ENCODE assay signal across 9 cellular contexts in genomic region chr9:88535226-88535931, GRCh38. TPM values are rescaled to one million over a fixed set of nuclear protein-coding genes. Genes with fewer than 3 reads are reported as not detected.
A peak's percentile ranks its signal among the peaks of the same experiment; 100 is the strongest.
DNase-seq lines count a peak whose midpoint lies in the region; TF ChIP-seq lines count a peak whose summit lies in the region.
"Had no signal": no experiment of that assay in that cellular context is flagged by ENCODE, and none has a peak within 500 bp of the region (broad histone marks: within the 10 kb centered on the region; RNA-seq: fewer than 3 reads in every experiment).

No MANE protein-coding gene starts in this region.

- H3K4me1 ChIP-seq in iPS DF 6.9 (ENCODE audit: control insufficient read depth, insufficient read depth, low read length) (no peaks in the 10 kb centered on the region), smooth muscle cell (ENCODE audit: low read depth) (peaks cover 10% of the 10 kb centered on the region), Karpas-422 (ENCODE audit: low read length) (peaks cover 14% of the 10 kb centered on the region)

- intact Hi-C loops in activated naive CD4-positive, alpha-beta T cell treated with anti-CD3 and anti-CD28 coated beads for 36 hours (cut with micrococcal nuclease), result loop anchor here (2.0 to 10.0 kb wide), 2 partner anchors 147 to 221 kb away; partner anchors contain the start of gene SPIN1

- peaks cover 30% of the 10 kb centered on the region for H3F3A ChIP-seq in smooth muscle cell (ENCODE audit: low read depth)

- H3K4me3 Mint-ChIP-seq in activated naive CD4-positive, alpha-beta T cell treated with anti-CD3 and anti-CD28 coated beads for 36 hours, result peak overlapping the region; percentile 55

- H4K20me1 ChIP-seq in smooth muscle cell (ENCODE audit: low read depth) (no peaks in the 10 kb centered on the region), Karpas-422 (ENCODE audit: insufficient read depth, low read depth, low read length) (no peaks in the 10 kb centered on the region)

- H3K9me3 ChIP-seq in iPS DF 6.9 (ENCODE audit: control insufficient read depth, insufficient read depth, low read length) (no peaks in the 10 kb centered on the region), smooth muscle cell (replicated peaks; ENCODE audit: low read depth) (no peaks in the 10 kb centered on the region), Karpas-422 (ENCODE audit: low read length) (no peaks in the 10 kb centered on the region)

- H3K27ac Mint-ChIP-seq in activated naive CD4-positive, alpha-beta T cell treated with anti-CD3 and anti-CD28 coated beads for 36 hours, result no peak overlapping the region
- H3K27ac Mint-ChIP-seq: CD4-positive, CD25-positive, alpha-beta regulatory T cell had no signal

- CTCF ChIA-PET in activated naive CD4-positive, alpha-beta T cell treated with anti-CD3 and anti-CD28 coated beads for 36 hours (lab: Charles Lee), result no interaction called here

- H3K79me2 ChIP-seq in smooth muscle cell (ENCODE audit: low read depth) (no peaks in the 10 kb centered on the region), Karpas-422 (ENCODE audit: low read length) (no peaks in the 10 kb centered on the region)

- H3K4me2 ChIP-seq in smooth muscle cell, result peak overlapping the region; percentile 90
- H3K4me2 ChIP-seq in Karpas-422 (ENCODE audit: low read depth, low read length, poor library complexity, severe bottlenecking), result no peak overlapping the region

- peak in 2 of 3 experiments; percentile 40 to 55 for DNase-seq in NCI-H1417 (lab: John Stamatoyannopoulos, UW)
- no peak for DNase-seq in NCI-H1417 treated with DMSO at 0.1 percent for 48 hours (lab: John Stamatoyannopoulos, UW)
- DNase-seq in activated naive CD4-positive, alpha-beta T cell treated with anti-CD3 and anti-CD28 coated beads for 36 hours, result peak; percentile 12
- no peak for DNase-seq in iPS DF 6.9 (ENCODE audit: low read depth, low spot score)
- no peak for DNase-seq in smooth muscle cell (lab: John Stamatoyannopoulos, UW; ENCODE audit: unreplicated experiment)
- DNase-seq in HCEC 1CT, result no peak
- DNase-seq in NCI-H1048 (lab: John Stamatoyannopoulos, UW), result no peak
- no peak for DNase-seq in Karpas-422

- TF ChIP-seq CTCF in smooth muscle cell (IDR thresholded peaks at IDR 0.05; ENCODE audit: borderline replicate concordance, insufficient read depth, poor library complexity, severe bottlenecking), result no peak

- peak overlapping the region; percentile 55 for H3K4me3 ChIP-seq in iPS DF 6.9 (ENCODE audit: low read length)
- H3K4me3 ChIP-seq in smooth muscle cell, result peak overlapping the region; percentile 52
- H3K4me3 ChIP-seq in Karpas-422 (ENCODE audit: low read length), result no peak overlapping the region

- no CpG with 5 or more reads among the region's 67 CpGs for WGBS in iPS DF 6.9 (ENCODE audit: insufficient coverage, insufficient read length)
- WGBS in smooth muscle cell (ENCODE audit: low lambda C conversion rate), result 6% methylated on average over 53 of the region's 67 CpGs

- H3K36me3 Mint-ChIP-seq in activated naive CD4-positive, alpha-beta T cell treated with anti-CD3 and anti-CD28 coated beads for 36 hours (ENCODE audit: low read depth), result peaks cover 1% of the 10 kb centered on the region
- H3K36me3 Mint-ChIP-seq: CD4-positive, CD25-positive, alpha-beta regulatory T cell had no signal

- peak overlapping the region; percentile 76 for H2AFZ ChIP-seq in smooth muscle cell (ENCODE audit: low read depth)
- H2AFZ ChIP-seq in Karpas-422 (ENCODE audit: low read length), result no peak overlapping the region

- H3K9ac ChIP-seq in smooth muscle cell (ENCODE audit: low read depth) (no peak overlapping the region), Karpas-422 (ENCODE audit: low read length) (no peak overlapping the region)

- H3K9me3 Mint-ChIP-seq in activated naive CD4-positive, alpha-beta T cell treated with anti-CD3 and anti-CD28 coated beads for 36 hours, result no peaks in the 10 kb centered on the region

- no peaks in the 10 kb centered on the region for H3K36me3 ChIP-seq in iPS DF 6.9 (ENCODE audit: control insufficient read depth, insufficient read depth, low read length)
- no peaks in the 10 kb centered on the region for H3K36me3 ChIP-seq in smooth muscle cell (ENCODE audit: low read depth)
- no peaks in the 10 kb centered on the region for H3K36me3 ChIP-seq in Karpas-422 (ENCODE audit: insufficient read depth, low read length)

- H3K27me3 Mint-ChIP-seq in activated naive CD4-positive, alpha-beta T cell treated with anti-CD3 and anti-CD28 coated beads for 36 hours (ENCODE audit: low read depth), result peaks cover 33% of the 10 kb centered on the region

- no peaks in the 10 kb centered on the region; the same call in 1 of the 2 replicates for H3K27me3 ChIP-seq in iPS DF 6.9 (ENCODE audit: control insufficient read depth, insufficient read depth, low read length)
- H3K27me3 ChIP-seq in smooth muscle cell (ENCODE audit: low read depth), result no peaks in the 10 kb centered on the region
- no peaks in the 10 kb centered on the region for H3K27me3 ChIP-seq in Karpas-422 (ENCODE audit: low read length)

- no peaks in the 10 kb centered on the region for H3K9me2 ChIP-seq in Karpas-422 (replicated peaks; ENCODE audit: insufficient read depth, low read length)

- H3K27ac ChIP-seq in iPS DF 6.9 (ENCODE audit: low read length) (no peak overlapping the region), smooth muscle cell (ENCODE audit: low read depth) (no peak overlapping the region), Karpas-422 (ENCODE audit: low read length) (no peak overlapping the region)

- peaks cover 24% of the 10 kb centered on the region for H3K4me1 Mint-ChIP-seq in activated naive CD4-positive, alpha-beta T cell treated with anti-CD3 and anti-CD28 coated beads for 36 hours (ENCODE audit: low read depth)

RNA-seq across cellular contexts. Expression of gene NXNL2, which starts 0.4 kb away (rescaled TPM):
- not detected for total RNA-seq in activated naive CD4-positive, alpha-beta T cell treated with anti-CD3 and anti-CD28 coated beads for 36 hours
- 0.31 and 0.36 TPM in 2 replicates for total RNA-seq in smooth muscle cell
- 0.24 and 0.91 TPM in 2 replicates for polyA plus RNA-seq in smooth muscle cell
- not detected in 2 replicates for total RNA-seq in Karpas-422 (2014; rRNA removed; shearing (Covaris generic); ENCODE audit: low replicate concordance)
- total RNA-seq: CD4-positive, CD25-positive, alpha-beta regulatory T cell had no signal
- polyA plus RNA-seq: CD4-positive, CD25-positive, alpha-beta regulatory T cell had no signal

Comparison
In these comparisons a context has a peak if more than half of its experiments do, and no peak if none do; other contexts are left out.
1. DNase-seq: peak in NCI-H1417 (2 of 3) and activated naive CD4-positive, alpha-beta T cell treated with anti-CD3 and anti-CD28 coated beads for 36 hours (single experiment); none in NCI-H1417 treated with DMSO at 0.1 percent for 48 hours (single experiment), iPS DF 6.9 (single experiment), smooth muscle cell (single experiment), HCEC 1CT (single experiment), NCI-H1048 (single experiment) and Karpas-422 (single experiment).